In genomic region chr1:110069302-110070281, GRCh38 we compare ENCODE assay signal across 11 cellular contexts. TPM values are rescaled to one million over a fixed set of nuclear protein-coding genes. Genes with fewer than 3 reads are reported as not detected.
A peak's percentile ranks its signal among the peaks of the same experiment; 100 is the strongest.
DNase-seq lines count a peak whose midpoint lies in the region; ATAC-seq and TF ChIP-seq lines count a peak whose summit lies in the region.
"Had no signal": no experiment of that assay in that cellular context is flagged by ENCODE, and none has a peak within 500 bp of the region (broad histone marks: within the 10 kb centered on the region; RNA-seq: fewer than 3 reads in every experiment).

No MANE protein-coding gene starts in this region.

- H3K4me3 ChIP-seq in heart right ventricle (peak overlapping the region in 9 of 10 donors; percentile 11 to 42 (median 29)), neural progenitor cell (peak overlapping the region; percentile 50)

- intact Hi-C loops in activated B cell treated with CpG ODN at 0.5 μM for 24 hours (cut with micrococcal nuclease) (loop anchor here (1.0 to 5.0 kb wide), 2 partner anchors 15 to 33 kb away; no protein-coding TSS in a partner anchor), heart right ventricle (cut with DNase I) (no loop called here)

- 19 to 23% methylated on average over 73 of the region's 73 CpGs for WGBS in heart right ventricle, 2 donors

- H3K4me1 ChIP-seq in heart right ventricle (peaks cover 0 to 33% (median 27%) of the 10 kb centered on the region in 9 donors), neural progenitor cell (peaks cover 9% of the 10 kb centered on the region)

- DNase-seq in GM13976 (ENCODE audit: low spot score) (peak; percentile 55), activated B cell treated with CpG ODN at 0.5 μM for 24 hours (peak; percentile 33), heart right ventricle (no peak), neural progenitor cell (ENCODE audit: low spot score) (peak; percentile 68), inferior parietal cortex (ENCODE audit: extremely low spot score) (no peak), OCI-M1 (lab: John Stamatoyannopoulos, UW) (no peak), NCI-H2081 (lab: John Stamatoyannopoulos, UW) (no peak)
- DNase-seq: KG1 had no signal

- H3K36me3 Mint-ChIP-seq in activated B cell treated with CpG ODN at 0.5 μM for 24 hours (ENCODE audit: low read depth): no peaks in the 10 kb centered on the region
- no peaks in the 10 kb centered on the region for H3K36me3 Mint-ChIP-seq in neural progenitor cell

- no peak overlapping the region for H3K9ac ChIP-seq in neural progenitor cell

- H3K4me2 ChIP-seq in neural progenitor cell: peak overlapping the region; percentile 88

- H2AFZ ChIP-seq in neural progenitor cell (replicated peaks): peak overlapping the region; percentile 73

- in situ Hi-C loops in GM13976 (cut with MboI; ENCODE audit: low sequenced_read_pairs, unreplicated experiment): no loop called here

- H3K9me3 ChIP-seq in heart right ventricle (no peaks in the 10 kb centered on the region), neural progenitor cell (ENCODE audit: low read depth) (no peaks in the 10 kb centered on the region)

- CTCF ChIA-PET in activated B cell treated with CpG ODN at 0.5 μM for 24 hours (lab: Charles Lee): interaction anchor here (0.6 kb wide), 1 partner anchor 35 kb away, joined by 3 read pairs; no protein-coding TSS in a partner anchor

- H3K4me1 Mint-ChIP-seq in activated B cell treated with CpG ODN at 0.5 μM for 24 hours: peaks cover 23% of the 10 kb centered on the region
- H3K4me1 Mint-ChIP-seq in neural progenitor cell: peaks cover 7% of the 10 kb centered on the region

- no peak overlapping the region for H3K27ac Mint-ChIP-seq in activated B cell treated with CpG ODN at 0.5 μM for 24 hours
- no peak overlapping the region for H3K27ac Mint-ChIP-seq in neural progenitor cell

- POLR2A ChIA-PET in activated B cell treated with CpG ODN at 0.5 μM for 24 hours (lab: Charles Lee): interaction anchor here (1.2 to 2.0 kb wide), 2 partner anchors 18 to 35 kb away, joined by 3 to 8 read pairs; partner anchors contain the start of gene STRIP1

- peaks cover 14% of the 10 kb centered on the region for H3F3A ChIP-seq in neural progenitor cell (ENCODE audit: low read depth)

- H3K27me3 Mint-ChIP-seq in activated B cell treated with CpG ODN at 0.5 μM for 24 hours: peaks cover 46% of the 10 kb centered on the region
- peaks cover 74% of the 10 kb centered on the region for H3K27me3 Mint-ChIP-seq in neural progenitor cell (ENCODE audit: insufficient read depth, low read depth)

- H3K79me2 ChIP-seq in neural progenitor cell (ENCODE audit: low read depth): no peaks in the 10 kb centered on the region

- no peaks in the 10 kb centered on the region for H3K36me3 ChIP-seq in heart right ventricle
- H3K36me3 ChIP-seq in neural progenitor cell: no peaks in the 10 kb centered on the region

- peak overlapping the region; percentile 73 for H3K4me3 Mint-ChIP-seq in activated B cell treated with CpG ODN at 0.5 μM for 24 hours
- H3K4me3 Mint-ChIP-seq in neural progenitor cell: peak overlapping the region; percentile 53

- ATAC-seq in activated B cell treated with CpG ODN at 0.5 μM for 24 hours (ENCODE audit: low read depth) (peak; percentile 38), heart right ventricle (peak in 7 of 8 donors; percentile 8 to 37 (median 20)), HG03280 (IDR thresholded peaks at IDR 0.05; ENCODE audit: unreplicated experiment) (no peak)

- peaks cover 60% of the 10 kb centered on the region for H4K20me1 ChIP-seq in neural progenitor cell (ENCODE audit: low read depth)

- TF ChIP-seq CTCF in GM13976 (IDR thresholded peaks at IDR 0.05; ENCODE audit: borderline replicate concordance, control extremely low read depth, extremely low read depth, insufficient read depth, missing control alignments) (no peak), activated B cell treated with CpG ODN at 0.5 μM for 24 hours (IDR thresholded peaks at IDR 0.05) (no peak), heart right ventricle (IDR thresholded peaks at IDR 0.05) (no peak), neural progenitor cell (IDR thresholded peaks at IDR 0.05) (no peak)

- no peak overlapping the region for H3K27ac ChIP-seq in heart right ventricle
- H3K27ac ChIP-seq in neural progenitor cell: no peak overlapping the region

- H3K9me3 Mint-ChIP-seq in activated B cell treated with CpG ODN at 0.5 μM for 24 hours (no peaks in the 10 kb centered on the region), neural progenitor cell (no peaks in the 10 kb centered on the region)

- H3K27me3 ChIP-seq in heart right ventricle: peaks cover 35 to 88% (median 79%) of the 10 kb centered on the region in 7 donors
- peaks cover 100% of the 10 kb centered on the region for H3K27me3 ChIP-seq in neural progenitor cell

RNA-seq across cellular contexts. Expression of gene ALX3, which starts 0.9 kb away (rescaled TPM):
- not detected in 2 replicates for total RNA-seq in activated B cell treated with CpG ODN at 0.5 μM for 24 hours
- total RNA-seq in heart right ventricle: not detected
- under 1 TPM in 1 of 2 donors, not detected in 1; 0.04 TPM for polyA plus RNA-seq in heart right ventricle
- total RNA-seq in neural progenitor cell (ENCODE audit: low replicate concordance): 1.1 TPM in 1 of 2 replicates, not detected in the other
- total RNA-seq: fibroblast of villous mesenchyme, posterior vena cava had no signal

RNA-seq across cellular contexts. Expression of gene STRIP1, which starts 35.2 kb away (rescaled TPM):
- total RNA-seq in activated B cell treated with CpG ODN at 0.5 μM for 24 hours (60.4 and 77.3 TPM in 2 replicates), heart right ventricle (10 to 100 TPM; 13.9 to 23.2 (median 18.9) TPM), neural progenitor cell (ENCODE audit: low replicate concordance) (55.0 and 67.5 TPM in 2 replicates)
- polyA plus RNA-seq in heart right ventricle: 10 to 100 TPM; 10.3 to 12.3 TPM

RNA-seq across cellular contexts. Expression of gene UBL4B, which starts 42.7 kb away (rescaled TPM):
- total RNA-seq in activated B cell treated with CpG ODN at 0.5 μM for 24 hours (not detected in 2 replicates), heart right ventricle (not detected), neural progenitor cell (ENCODE audit: low replicate concordance) (not detected in 2 replicates)
- not detected for polyA plus RNA-seq in heart right ventricle
- total RNA-seq: fibroblast of villous mesenchyme had no signal

Comparison
In these comparisons a context has a peak if more than half of its experiments do, and no peak if none do; other contexts are left out.
1. DNase-seq: peak in GM13976 (single experiment), activated B cell treated with CpG ODN at 0.5 μM for 24 hours (single experiment) and neural progenitor cell (single experiment); none in heart right ventricle (0 of 2), inferior parietal cortex (single experiment), OCI-M1 (single experiment) and NCI-H2081 (0 of 2).